9 cellular contexts compared by ENCODE assay signal in genomic region chr7:142459557-142459963, GRCh38.
A peak's percentile ranks its signal among the peaks of the same experiment; 100 is the strongest.
DNase-seq lines count a peak whose midpoint lies in the region; ATAC-seq and TF ChIP-seq lines count a peak whose summit lies in the region.
"Had no signal": no experiment of that assay in that cellular context is flagged by ENCODE, and none has a peak within 500 bp of the region (broad histone marks: within the 10 kb centered on the region; RNA-seq: fewer than 3 reads in every experiment).

No MANE protein-coding gene starts in this region.

- H3K27ac ChIP-seq in AG04450 (ENCODE audit: low read depth, low read length) (no peak overlapping the region), neutrophil (peak overlapping the region; percentile 16)
- H3K27ac ChIP-seq: SJSA1 had no signal

- H3K9me3 ChIP-seq in AG04450 (ENCODE audit: control insufficient read depth, insufficient read depth, low read length) (no peaks in the 10 kb centered on the region), HAP-1 (no peaks in the 10 kb centered on the region), neutrophil (no peaks in the 10 kb centered on the region)
- H3K9me3 ChIP-seq: SJSA1 had no signal

- no peaks in the 10 kb centered on the region for H3K4me1 ChIP-seq in HAP-1
- H3K4me1 ChIP-seq in neutrophil (ENCODE audit: control insufficient read depth in 1 of 2, insufficient read depth in 1 of 2, low read depth in 1 of 2, low read length in 1 of 2): peaks cover 31 to 43% of the 10 kb centered on the region in 2 experiments

- peaks cover 62 to 80% (median 64%) of the 10 kb centered on the region in 3 donors for H3K4me1 Mint-ChIP-seq in T-cell

- in situ Hi-C loops in HAP-1 (cut with MboI; ENCODE audit: low sequenced_read_pairs): no loop called here

- H3K4me3 ChIP-seq in AG04450 (ENCODE audit: low read depth, low read length) (no peak overlapping the region), GM06990 (replicated peaks; ENCODE audit: low read depth, low read length) (no peak overlapping the region), HAP-1 (no peak overlapping the region), fibroblast of mammary gland (ENCODE audit: control insufficient read depth, low read depth, low read length) (no peak overlapping the region), neutrophil (ENCODE audit: low read depth in 1 of 2, low read length in 1 of 2) (no peak overlapping the region)
- H3K4me3 ChIP-seq: SJSA1 had no signal

- H3K36me3 ChIP-seq in GM06990 (ENCODE audit: control insufficient read depth, insufficient read depth, low read length) (no peaks in the 10 kb centered on the region), HAP-1 (replicated peaks) (no peaks in the 10 kb centered on the region), neutrophil (no peaks in the 10 kb centered on the region)
- H3K36me3 ChIP-seq: SJSA1 had no signal

- TF ChIP-seq CTCF in AG04450 (IDR thresholded peaks at IDR 0.05; ENCODE audit: low read depth, low read length) (peak; percentile 74), GM06990 (IDR thresholded peaks at IDR 0.05; ENCODE audit: insufficient read depth, low read length, poor library complexity, severe bottlenecking) (peak; percentile 73), fibroblast of mammary gland (conservative IDR thresholded peaks at IDR 0.05; ENCODE audit: control insufficient read depth, insufficient read depth, low read depth, low read length) (peak; percentile 80), neutrophil (IDR thresholded peaks at IDR 0.05) (peak; percentile 75)

- CTCF ChIA-PET in AG04450 (lab: Charles Lee) (interaction anchor here (0.6 to 13.2 kb wide), 37 partner anchors 9 to 326 kb away, joined by 3 to 328 read pairs (median 5); no protein-coding TSS in a partner anchor), T-cell (lab: Charles Lee) (interaction anchor here (0.6 to 5.7 kb wide), 19 partner anchors 10 to 805 kb away, joined by 3 to 48 read pairs (median 3); no protein-coding TSS in a partner anchor)

- POLR2A ChIA-PET in AG04450 (lab: Yijun Ruan, JAX): no interaction called here
- POLR2A ChIA-PET in T-cell (lab: Charles Lee): no interaction called here

- ATAC-seq in T-cell (replicated peaks in 1 of 4): peak; percentile 22 to 48 (median 44)
- ATAC-seq in GM18873 (IDR thresholded peaks at IDR 0.05; ENCODE audit: low FRiP score, unreplicated experiment): no peak

- H3K27me3 Mint-ChIP-seq in T-cell: no peaks in the 10 kb centered on the region

- no peaks in the 10 kb centered on the region for H3K9me3 Mint-ChIP-seq in T-cell

- H3K27me3 ChIP-seq in AG04450 (ENCODE audit: control insufficient read depth, insufficient read depth, low read length) (no peaks in the 10 kb centered on the region), GM06990 (replicated peaks; ENCODE audit: control insufficient read depth, insufficient read depth, low read length) (no peaks in the 10 kb centered on the region; the same call in 1 of the 2 replicates), HAP-1 (ENCODE audit: low read depth) (no peaks in the 10 kb centered on the region), neutrophil (no peaks in the 10 kb centered on the region)
- H3K27me3 ChIP-seq: SJSA1 had no signal

- H3K27ac Mint-ChIP-seq in T-cell: peak overlapping the region; percentile 39 to 66

- peak overlapping the region; percentile 21 to 32 (median 26) for H3K4me3 Mint-ChIP-seq in T-cell

- H3K36me3 Mint-ChIP-seq in T-cell: no peaks in the 10 kb centered on the region

- DNase-seq in AG04450 (ENCODE audit: low read depth, low spot score) (peak; percentile 59), GM06990 (ENCODE audit: extremely low read depth, insufficient read length) (no peak), HAP-1 (ENCODE audit: low spot score in 2 of 2) (peak; percentile 26 to 30), LHCN-M2 (ENCODE audit: low read depth) (peak; percentile 95), T-cell (peak in 4 of 34 experiments; percentile 11 to 29 (median 20)), fibroblast of mammary gland (ENCODE audit: low read depth) (peak; percentile 91)
